8 cellular contexts compared by ENCODE assay signal in genomic region chr3:150409527-150410310, GRCh38. TPM values are rescaled to one million over a fixed set of nuclear protein-coding genes. Genes with fewer than 3 reads are reported as not detected.
DNase-seq lines count a peak whose midpoint lies in the region; ATAC-seq and TF ChIP-seq lines count a peak whose summit lies in the region.

No MANE protein-coding gene starts in this region.

- DNase-seq in COLO668 (lab: John Stamatoyannopoulos, UW; ENCODE audit: unreplicated experiment) (peak; percentile 70), HPDE6-E6E7 (ENCODE audit: extremely low spot score) (peak; percentile 11), RPMI8226 (peak; percentile 88), germinal center (ENCODE audit: low spot score) (peak; percentile 64), occipital lobe (lab: John Stamatoyannopoulos, UW) (peak; percentile 73), tibial artery (peak; percentile 79 to 90)
- peak; percentile 75 for DNase-seq in activated naive CD4-positive, alpha-beta T cell treated with Interleukin-2 at 50 U/mL for 16 hours

- peak; percentile 43 to 67 for TF ChIP-seq CTCF in tibial artery (IDR thresholded peaks at IDR 0.05)

- no peaks in the 10 kb centered on the region for H3K9me3 ChIP-seq in tibial artery

- peak overlapping the region; percentile 90 to 93 for H3K4me3 ChIP-seq in tibial artery

- no peaks in the 10 kb centered on the region for H3K27me3 ChIP-seq in tibial artery

- no peaks in the 10 kb centered on the region for H3K36me3 ChIP-seq in tibial artery

- peak overlapping the region; percentile 100 for H3K27ac ChIP-seq in tibial artery

- ATAC-seq in GM19438 (IDR thresholded peaks at IDR 0.05; ENCODE audit: low read depth, unreplicated experiment): peak; percentile 34

- H3K4me1 ChIP-seq in tibial artery: peaks cover 0 to 24% (median under 1%) of the 10 kb centered on the region in 4 donors

- intact Hi-C loops in tibial artery (cut with DNase I; ENCODE audit: low total_unique reads): loop anchor here (2.0 to 10.0 kb wide), 5 partner anchors 37 to 355 kb away; partner anchors contain the start of genes EIF2A, SERP1 and SIAH2

RNA-seq across cellular contexts. Expression of gene TSC22D2, which starts 1.6 kb away (rescaled TPM):
- 22.0 TPM for total RNA-seq in occipital lobe

Comparison
In these comparisons a context has a peak if more than half of its experiments do, and no peak if none do; other contexts are left out.
1. Peak in every context shown above with its lines: DNase-seq, ATAC-seq, H3K4me3 ChIP-seq and H3K27ac ChIP-seq.
2. DNase-seq: peak in every context shown above with its lines; median percentile 88 in RPMI8226; 84 in tibial artery; 75 in activated naive CD4-positive, alpha-beta T cell treated with Interleukin-2 at 50 U/mL for 16 hours; 73 in occipital lobe; 70 in COLO668; 64 in germinal center; 11 in HPDE6-E6E7.